Comparison of ENCODE assay signal across 1 cellular context in the genomic region with DNA sequence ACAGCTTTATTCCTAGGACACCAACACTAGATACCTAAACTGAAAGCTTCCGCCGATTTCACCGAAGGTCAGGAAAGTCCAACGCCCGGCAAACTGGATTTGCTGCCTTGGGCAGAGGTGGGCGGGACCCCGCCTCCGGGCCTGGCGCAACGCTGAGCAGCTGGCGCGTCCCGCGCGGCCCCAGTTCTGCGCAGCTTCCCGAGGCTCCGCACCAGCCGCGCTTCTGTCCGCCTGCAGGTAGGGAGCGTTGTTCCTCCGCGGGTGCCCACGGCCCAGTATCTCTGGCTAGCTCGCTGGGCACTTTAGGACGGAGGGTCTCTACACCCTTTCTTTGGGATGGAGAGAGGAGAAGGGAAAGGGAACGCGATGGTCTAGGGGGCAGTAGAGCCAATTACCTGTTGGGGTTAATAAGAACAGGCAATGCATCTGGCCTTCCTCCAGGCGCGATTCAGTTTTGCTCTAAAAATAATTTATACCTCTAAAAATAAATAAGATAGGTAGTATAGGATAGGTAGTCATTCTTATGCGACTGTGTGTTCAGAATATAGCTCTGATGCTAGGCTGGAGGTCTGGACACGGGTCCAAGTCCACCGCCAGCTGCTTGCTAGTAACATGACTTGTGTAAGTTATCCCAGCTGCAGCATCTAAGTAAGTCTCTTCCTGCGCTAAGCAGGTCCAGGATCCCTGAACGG.
A peak's percentile ranks its signal among the peaks of the same experiment; 100 is the strongest.
TF ChIP-seq lines count a peak whose summit lies in the region.

TSS of gene CD274 (plus strand) at position 183 of the 692 bp plus-strand sequence. CDS start 5,572 bp downstream, outside the sequence.

TF ChIP-seq in HepG2, 621 proteins besides CTCF, POLR2A, EP300 and RAD21 (continued from another document and continues in another):
- TF ChIP-seq, protein P1, sequence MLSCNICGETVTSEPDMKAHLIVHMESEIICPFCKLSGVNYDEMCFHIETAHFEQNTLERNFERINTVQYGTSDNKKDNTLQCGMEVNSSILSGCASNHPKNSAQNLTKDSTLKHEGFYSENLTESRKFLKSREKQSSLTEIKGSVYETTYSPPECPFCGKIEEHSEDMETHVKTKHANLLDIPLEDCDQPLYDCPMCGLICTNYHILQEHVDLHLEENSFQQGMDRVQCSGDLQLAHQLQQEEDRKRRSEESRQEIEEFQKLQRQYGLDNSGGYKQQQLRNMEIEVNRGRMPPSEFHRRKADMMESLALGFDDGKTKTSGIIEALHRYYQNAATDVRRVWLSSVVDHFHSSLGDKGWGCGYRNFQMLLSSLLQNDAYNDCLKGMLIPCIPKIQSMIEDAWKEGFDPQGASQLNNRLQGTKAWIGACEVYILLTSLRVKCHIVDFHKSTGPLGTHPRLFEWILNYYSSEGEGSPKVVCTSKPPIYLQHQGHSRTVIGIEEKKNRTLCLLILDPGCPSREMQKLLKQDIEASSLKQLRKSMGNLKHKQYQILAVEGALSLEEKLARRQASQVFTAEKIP (CRISPR knock-in tag; IDR thresholded peaks at IDR 0.05; ENCODE audit: borderline replicate concordance), result no peak
- TF ChIP-seq, protein P2, sequence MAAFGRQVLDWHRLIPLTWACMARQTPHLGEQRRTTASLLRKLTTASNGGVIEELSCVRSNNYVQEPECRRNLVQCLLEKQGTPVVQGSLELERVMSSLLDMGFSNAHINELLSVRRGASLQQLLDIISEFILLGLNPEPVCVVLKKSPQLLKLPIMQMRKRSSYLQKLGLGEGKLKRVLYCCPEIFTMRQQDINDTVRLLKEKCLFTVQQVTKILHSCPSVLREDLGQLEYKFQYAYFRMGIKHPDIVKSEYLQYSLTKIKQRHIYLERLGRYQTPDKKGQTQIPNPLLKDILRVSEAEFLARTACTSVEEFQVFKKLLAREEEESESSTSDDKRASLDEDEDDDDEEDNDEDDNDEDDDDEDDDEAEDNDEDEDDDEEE (CRISPR knock-in tag; IDR thresholded peaks at IDR 0.05), result no peak; the same call in 1 of the 2 replicates
- TF ChIP-seq, protein P3, sequence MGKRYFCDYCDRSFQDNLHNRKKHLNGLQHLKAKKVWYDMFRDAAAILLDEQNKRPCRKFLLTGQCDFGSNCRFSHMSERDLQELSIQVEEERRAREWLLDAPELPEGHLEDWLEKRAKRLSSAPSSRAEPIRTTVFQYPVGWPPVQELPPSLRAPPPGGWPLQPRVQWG (CRISPR knock-in tag; IDR thresholded peaks at IDR 0.05; ENCODE audit: borderline replicate concordance, low read depth), result no peak
- TF ChIP-seq MAF1 (CRISPR knock-in tag; IDR thresholded peaks at IDR 0.05; ENCODE audit: borderline replicate concordance) (no peak), ZNF496 (CRISPR knock-in tag; IDR thresholded peaks at IDR 0.05; ENCODE audit: insufficient replicate concordance) (no peak), ATF7-NPFF (CRISPR knock-in tag; IDR thresholded peaks at IDR 0.05; ENCODE audit: low read depth) (peak; percentile 85), ZNF772 (CRISPR knock-in tag; IDR thresholded peaks at IDR 0.05) (no peak), ZNF891 (CRISPR knock-in tag; IDR thresholded peaks at IDR 0.05) (peak; percentile 66; the same call in 1 of the 2 replicates), ZFP41 (CRISPR knock-in tag; IDR thresholded peaks at IDR 0.05; ENCODE audit: borderline replicate concordance) (no peak), GTF3A (CRISPR knock-in tag; conservative IDR thresholded peaks at IDR 0.05) (no peak), ARID2 (CRISPR knock-in tag; IDR thresholded peaks at IDR 0.05; ENCODE audit: borderline replicate concordance) (no peak), CSRNP1 (CRISPR knock-in tag; IDR thresholded peaks at IDR 0.05) (peak; percentile 61; the same call in 1 of the 2 replicates), DPF2 (CRISPR knock-in tag; IDR thresholded peaks at IDR 0.05; ENCODE audit: borderline replicate concordance, low read depth) (no peak), HMGXB3 (CRISPR knock-in tag; IDR thresholded peaks at IDR 0.05; ENCODE audit: borderline replicate concordance) (no peak; the same call in 1 of the 2 replicates), SKI (IDR thresholded peaks at IDR 0.05; ENCODE audit: partially characterized antibody) (peak; percentile 17), ZNF510 (CRISPR knock-in tag; IDR thresholded peaks at IDR 0.05; ENCODE audit: low read depth) (no peak), JDP2 (CRISPR knock-in tag; IDR thresholded peaks at IDR 0.05; ENCODE audit: borderline replicate concordance) (no peak), ELK4 (CRISPR knock-in tag; IDR thresholded peaks at IDR 0.05; ENCODE audit: borderline replicate concordance) (no peak), ZNF775 (CRISPR knock-in tag; IDR thresholded peaks at IDR 0.05; ENCODE audit: borderline replicate concordance) (no peak), PHB2 (IDR thresholded peaks at IDR 0.05; ENCODE audit: partially characterized antibody) (no peak), ZNF781 (CRISPR knock-in tag; IDR thresholded peaks at IDR 0.05; ENCODE audit: borderline replicate concordance, not compliant biosample characterization) (peak; percentile 36), BORCS8-MEF2B (CRISPR knock-in tag; IDR thresholded peaks at IDR 0.05) (peak; percentile 69), ZNF33A (CRISPR knock-in tag; IDR thresholded peaks at IDR 0.05; ENCODE audit: borderline replicate concordance) (no peak), EEA1 (CRISPR knock-in tag; IDR thresholded peaks at IDR 0.05; ENCODE audit: borderline replicate concordance) (no peak), ATF5 (CRISPR knock-in tag; IDR thresholded peaks at IDR 0.05; ENCODE audit: low read depth) (no peak), ONECUT2 (CRISPR knock-in tag; IDR thresholded peaks at IDR 0.05) (no peak), ZFYVE20 (CRISPR knock-in tag; IDR thresholded peaks at IDR 0.05; ENCODE audit: borderline replicate concordance, low read depth) (no peak), BRD4 (CRISPR knock-in tag; IDR thresholded peaks at IDR 0.05) (no peak), CREB3 (CRISPR knock-in tag; IDR thresholded peaks at IDR 0.05) (no peak), CBX1 (IDR thresholded peaks at IDR 0.05; ENCODE audit: low read depth) (peak; percentile 78), ZNF230 (CRISPR knock-in tag; IDR thresholded peaks at IDR 0.05) (no peak), ZNF589 (CRISPR knock-in tag; conservative IDR thresholded peaks at IDR 0.05) (no peak), SNAPC2 (CRISPR knock-in tag; IDR thresholded peaks at IDR 0.05) (0 out of 2 replicates have a peak, but pooled peaks have one; percentile 61), ZNF879 (CRISPR knock-in tag; IDR thresholded peaks at IDR 0.05) (no peak), ZBTB26 (CRISPR knock-in tag; IDR thresholded peaks at IDR 0.05; ENCODE audit: borderline replicate concordance) (no peak), U2AF1 (optimal IDR thresholded peaks at IDR 0.05; ENCODE audit: low read depth, low read length) (no peak), ZKSCAN5 (CRISPR knock-in tag; IDR thresholded peaks at IDR 0.05) (no peak)
- TF ChIP-seq, protein P4, sequence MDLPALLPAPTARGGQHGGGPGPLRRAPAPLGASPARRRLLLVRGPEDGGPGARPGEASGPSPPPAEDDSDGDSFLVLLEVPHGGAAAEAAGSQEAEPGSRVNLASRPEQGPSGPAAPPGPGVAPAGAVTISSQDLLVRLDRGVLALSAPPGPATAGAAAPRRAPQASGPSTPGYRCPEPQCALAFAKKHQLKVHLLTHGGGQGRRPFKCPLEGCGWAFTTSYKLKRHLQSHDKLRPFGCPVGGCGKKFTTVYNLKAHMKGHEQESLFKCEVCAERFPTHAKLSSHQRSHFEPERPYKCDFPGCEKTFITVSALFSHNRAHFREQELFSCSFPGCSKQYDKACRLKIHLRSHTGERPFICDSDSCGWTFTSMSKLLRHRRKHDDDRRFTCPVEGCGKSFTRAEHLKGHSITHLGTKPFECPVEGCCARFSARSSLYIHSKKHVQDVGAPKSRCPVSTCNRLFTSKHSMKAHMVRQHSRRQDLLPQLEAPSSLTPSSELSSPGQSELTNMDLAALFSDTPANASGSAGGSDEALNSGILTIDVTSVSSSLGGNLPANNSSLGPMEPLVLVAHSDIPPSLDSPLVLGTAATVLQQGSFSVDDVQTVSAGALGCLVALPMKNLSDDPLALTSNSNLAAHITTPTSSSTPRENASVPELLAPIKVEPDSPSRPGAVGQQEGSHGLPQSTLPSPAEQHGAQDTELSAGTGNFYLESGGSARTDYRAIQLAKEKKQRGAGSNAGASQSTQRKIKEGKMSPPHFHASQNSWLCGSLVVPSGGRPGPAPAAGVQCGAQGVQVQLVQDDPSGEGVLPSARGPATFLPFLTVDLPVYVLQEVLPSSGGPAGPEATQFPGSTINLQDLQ (CRISPR knock-in tag; IDR thresholded peaks at IDR 0.05), result no peak
